In genomic region chr15:87527875-87528274, GRCh38 we compare ENCODE assay signal across 18 cellular contexts.
DNase-seq lines count a peak whose midpoint lies in the region; ATAC-seq, FAIRE-seq and TF ChIP-seq lines count a peak whose summit lies in the region.
"Had no signal": no experiment of that assay in that cellular context is flagged by ENCODE, and none has a peak within 500 bp of the region (broad histone marks: within the 10 kb centered on the region; RNA-seq: fewer than 3 reads in every experiment).

No MANE protein-coding gene starts in this region.

- H3K79me1 ChIP-seq in mesendoderm (ENCODE audit: low read length), result no peaks in the 10 kb centered on the region

- H3K4me3 Mint-ChIP-seq in astrocyte (ENCODE audit: unreplicated experiment), result no peak overlapping the region
- H3K4me3 Mint-ChIP-seq: CD4-positive, CD25-positive, alpha-beta regulatory T cell; CD8-positive, alpha-beta memory T cell; GM23338 had no signal

- H3K56ac ChIP-seq in mesendoderm (ENCODE audit: low read length), result no peak overlapping the region

- no peak overlapping the region for H2AK5ac ChIP-seq in mesendoderm (ENCODE audit: low read length)

- DNase-seq in PC-3, result no peak
- DNase-seq in astrocyte (ENCODE audit: low read depth), result no peak
- DNase-seq in mesendoderm, result peak; percentile 2
- DNase-seq in urothelium cell line (ENCODE audit: low spot score), result peak; percentile 32
- no peak for DNase-seq in sciatic nerve (ENCODE audit: low spot score)
- DNase-seq in NCI-H345 (lab: John Stamatoyannopoulos, UW), result no peak
- DNase-seq: BE2C; C1 segment of cervical spinal cord; CD4-positive, CD25-positive, alpha-beta regulatory T cell; CD8-positive, alpha-beta memory T cell; COR-L47; DMS 273 treated with DMSO at 0.1 percent for 48 hours; DND-41 had no signal

- no CpG with 5 or more reads among the region's 2 CpGs for WGBS in mesendoderm (ENCODE audit: extremely low coverage, insufficient coverage, low lambda C conversion rate)

- ATAC-seq in PC-3 (no peak), sciatic nerve (no peak), HG03520 (IDR thresholded peaks at IDR 0.05; ENCODE audit: unreplicated experiment) (no peak)
- ATAC-seq: GM23338 had no signal

- H3K4me3 ChIP-seq in PC-3 (ENCODE audit: low read length) (no peak overlapping the region), astrocyte (ENCODE audit: insufficient read depth, low read depth, low read length) (no peak overlapping the region), mesendoderm (ENCODE audit: low read length) (no peak overlapping the region)
- H3K4me3 ChIP-seq: GM23338 had no signal

- no peak overlapping the region for H4K5ac ChIP-seq in mesendoderm (ENCODE audit: low read length)

- POLR2A ChIA-PET in PC-3 (lab: Charles Lee; ENCODE audit: unreplicated experiment), result no interaction called here

- FAIRE-seq in astrocyte (lab: Jason Lieb, UNC), result no peak
- peak; percentile 27 for FAIRE-seq in urothelium cell line (lab: Jason Lieb, UNC)
- FAIRE-seq: A204.1, G401.6, GM12891 had no signal

- no peaks in the 10 kb centered on the region for H3K27me3 Mint-ChIP-seq in astrocyte (ENCODE audit: low read depth, unreplicated experiment)
- H3K27me3 Mint-ChIP-seq: CD4-positive, CD25-positive, alpha-beta regulatory T cell; CD8-positive, alpha-beta memory T cell had no signal

- H3F3A ChIP-seq in PC-3 (ENCODE audit: low read length, unreplicated experiment), result no peaks in the 10 kb centered on the region

- H2BK5ac ChIP-seq in mesendoderm (ENCODE audit: low read length), result no peak overlapping the region

- H3K27ac ChIP-seq in PC-3 (ENCODE audit: low read length) (peak overlapping the region; percentile 17; the same call in 1 of the 2 replicates), astrocyte (ENCODE audit: low read depth, low read length) (no peak overlapping the region), mesendoderm (ENCODE audit: low read depth, low read length) (no peak overlapping the region)

- 0 out of 2 replicates have a peak overlapping the region, but pooled peaks have one; percentile 15 for H3K4me2 ChIP-seq in PC-3 (ENCODE audit: low read length)
- peak overlapping the region; percentile 20 for H3K4me2 ChIP-seq in astrocyte (ENCODE audit: low read length)
- no peak overlapping the region for H3K4me2 ChIP-seq in mesendoderm (ENCODE audit: low read length)
- H3K4me2 ChIP-seq: GM23338 had no signal

- H3K9me3 Mint-ChIP-seq in astrocyte (ENCODE audit: unreplicated experiment), result peaks cover 4% of the 10 kb centered on the region

- no TSS peak for BruUV-seq in PC-3 (replicated peaks; lab: Mats Ljungman, UMichigan)

- H3K23ac ChIP-seq in mesendoderm (ENCODE audit: low read length), result no peak overlapping the region

- H3K4me1 ChIP-seq in PC-3 (ENCODE audit: insufficient read depth, low read length) (peaks cover 22% of the 10 kb centered on the region), astrocyte (ENCODE audit: insufficient read depth, low read length) (peaks cover 13% of the 10 kb centered on the region), mesendoderm (ENCODE audit: control insufficient read depth, low read depth, low read length) (no peaks in the 10 kb centered on the region)
- H3K4me1 ChIP-seq: BE2C had no signal

- no peaks in the 10 kb centered on the region for H3K36me3 Mint-ChIP-seq in astrocyte (ENCODE audit: low read depth, unreplicated experiment)
- H3K36me3 Mint-ChIP-seq: CD4-positive, CD25-positive, alpha-beta regulatory T cell; CD8-positive, alpha-beta memory T cell had no signal

- H3K27ac Mint-ChIP-seq in astrocyte (ENCODE audit: unreplicated experiment), result no peak overlapping the region
- H3K27ac Mint-ChIP-seq: CD4-positive, CD25-positive, alpha-beta regulatory T cell; CD8-positive, alpha-beta memory T cell; GM23338 had no signal

- H3K9me3 ChIP-seq in PC-3 (ENCODE audit: low read length), result no peaks in the 10 kb centered on the region
- H3K9me3 ChIP-seq in astrocyte (ENCODE audit: insufficient read depth, low read depth, low read length), result no peaks in the 10 kb centered on the region
- H3K9me3 ChIP-seq: BE2C had no signal

- TF ChIP-seq CTCF in PC-3 (conservative IDR thresholded peaks at IDR 0.05; ENCODE audit: low read depth, low read length), result no peak
- TF ChIP-seq CTCF in astrocyte (IDR thresholded peaks at IDR 0.05; ENCODE audit: insufficient read depth, low read depth, low read length), result no peak

- H4K20me1 ChIP-seq in PC-3 (ENCODE audit: low read length), result no peaks in the 10 kb centered on the region
- no peaks in the 10 kb centered on the region for H4K20me1 ChIP-seq in astrocyte (ENCODE audit: insufficient read depth, low read length)

- H3K18ac ChIP-seq in mesendoderm (ENCODE audit: low read length), result no peak overlapping the region

- H3K27me3 ChIP-seq in PC-3 (ENCODE audit: low read length) (no peaks in the 10 kb centered on the region), astrocyte (ENCODE audit: insufficient read depth, low read length) (no peaks in the 10 kb centered on the region), mesendoderm (ENCODE audit: insufficient read depth, low read length, poor library complexity) (no peaks in the 10 kb centered on the region)
- H3K27me3 ChIP-seq: BE2C had no signal

- no peaks in the 10 kb centered on the region for H3K79me2 ChIP-seq in PC-3 (ENCODE audit: low read length)
- H3K79me2 ChIP-seq in astrocyte (ENCODE audit: insufficient read depth, low read length), result no peaks in the 10 kb centered on the region
- no peaks in the 10 kb centered on the region for H3K79me2 ChIP-seq in mesendoderm (ENCODE audit: control insufficient read depth, insufficient read depth, low read length)

- no peak overlapping the region for H3K4ac ChIP-seq in mesendoderm (ENCODE audit: low read depth, low read length)

- H2BK15ac ChIP-seq in mesendoderm (replicated peaks; ENCODE audit: low read depth), result no peak overlapping the region

- no peaks in the 10 kb centered on the region for H3K9me2 ChIP-seq in PC-3 (replicated peaks; ENCODE audit: low read length)

- no peak overlapping the region for H4K8ac ChIP-seq in mesendoderm (ENCODE audit: low read depth, low read length)

- peaks cover 4% of the 10 kb centered on the region for H3K4me1 Mint-ChIP-seq in astrocyte (ENCODE audit: low read depth, unreplicated experiment)
- H3K4me1 Mint-ChIP-seq: CD4-positive, CD25-positive, alpha-beta regulatory T cell; CD8-positive, alpha-beta memory T cell; GM23338 had no signal

- H2AFZ ChIP-seq in PC-3 (ENCODE audit: low read length), result no peak overlapping the region
- no peak overlapping the region for H2AFZ ChIP-seq in astrocyte (ENCODE audit: low read depth, low read length)
- H2AFZ ChIP-seq: GM23338 had no signal

- intact Hi-C loops in PC-3 (cut with micrococcal nuclease), result no loop called here
- intact Hi-C loops in sciatic nerve (cut with DNase I), result no loop called here

- no peaks in the 10 kb centered on the region for H3K36me3 ChIP-seq in PC-3 (ENCODE audit: low read depth, low read length)
- no peaks in the 10 kb centered on the region for H3K36me3 ChIP-seq in astrocyte (ENCODE audit: insufficient read depth, low read length)
- H3K36me3 ChIP-seq in mesendoderm (ENCODE audit: control insufficient read depth, insufficient read depth, low read length), result no peaks in the 10 kb centered on the region
- H3K36me3 ChIP-seq: BE2C had no signal

- H3K9ac ChIP-seq in PC-3 (ENCODE audit: low read length) (no peak overlapping the region), astrocyte (ENCODE audit: low read length) (no peak overlapping the region), mesendoderm (ENCODE audit: low read length) (no peak overlapping the region)

- no peak overlapping the region for H2BK120ac ChIP-seq in mesendoderm (ENCODE audit: low read depth, low read length)

- CTCF ChIA-PET in PC-3 (lab: Charles Lee), result no interaction called here

Comparison
In these comparisons a context has a peak if more than half of its experiments do, and no peak if none do; other contexts are left out.
1. DNase-seq: peak in mesendoderm (single experiment) and urothelium cell line (single experiment); none in PC-3 (single experiment), astrocyte (single experiment), sciatic nerve (single experiment) and NCI-H345 (single experiment).